Comparison of ENCODE assay signal across 28 cellular contexts in the genomic region with DNA sequence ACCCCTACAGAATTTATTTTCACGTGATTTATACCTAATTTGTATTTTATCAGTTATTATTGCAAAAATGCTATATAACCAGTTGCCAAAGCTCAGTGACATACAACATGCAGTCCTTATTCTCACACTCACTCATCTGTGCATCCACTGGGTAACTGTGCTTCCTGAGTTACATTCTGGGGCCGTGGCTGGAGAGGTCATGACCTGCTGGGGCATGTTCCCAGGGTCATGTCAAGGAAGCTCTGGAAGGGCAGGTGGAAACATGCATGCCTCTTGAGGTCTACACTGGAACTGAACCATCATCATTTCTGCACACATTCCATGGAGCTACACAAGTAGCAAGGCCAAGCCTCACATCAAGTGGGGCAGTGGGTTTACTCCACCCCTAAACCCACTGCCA.
"Had no signal": no experiment of that assay in that cellular context is flagged by ENCODE, and none has a peak within 500 bp of the region (broad histone marks: within the 10 kb centered on the region; RNA-seq: fewer than 3 reads in every experiment).

No MANE protein-coding gene starts in this region.

- H3K4me3 Mint-ChIP-seq: stimulated activated effector memory CD8-positive, alpha-beta T cell treated with anti-CD3 and anti-CD28 coated beads, Interleukin-12 subunit alpha, Interleukin-12 subunit beta, amount 100 ng/mL, for 72 hours; stimulated activated memory B cell treated with anti-CD40 and anti-IgM and Interleukin-4, amounts not matched to agents 10 μg/mL and 1 μg/mL and 100 μg/mL, for 72 hours; stimulated activated naive B cell treated with anti-CD40 and anti-IgM and Interleukin-4, amounts not matched to agents 10 μg/mL and 1 μg/mL and 100 μg/mL, for 72 hours; stimulated activated naive CD8-positive, alpha-beta T cell treated with anti-CD3 and anti-CD28 coated beads, Interleukin-15, amount 100 ng/mL, for 72 hours; stimulated activated naive CD8-positive, alpha-beta T cell treated with anti-CD3 and anti-CD28 coated beads, Interleukin-15, Interleukin-2, amounts not matched to agents 100 ng/mL and 50 ng/mL, for 24 hours; type B pancreatic cell had no signal

- H3K27me3 ChIP-seq: stomach, suprapubic skin, testis, thyroid gland, tibial artery, tibial nerve, transverse colon, upper lobe of left lung, upper lobe of right lung, uterus, vagina had no signal

- DNase-seq: stimulated activated CD4-positive, alpha-beta T cell treated with anti-CD3 and anti-CD28 coated beads, Interleukin-2, amount 100 ng/mL, for 48 hours; stimulated activated CD4-positive, alpha-beta T cell treated with anti-CD3 and anti-CD28 coated beads, Interleukin-4, amount 100 ng/mL, for 1 hour; stimulated activated CD4-positive, alpha-beta T cell treated with anti-CD3 and anti-CD28 coated beads, Interleukin-4, amount 100 ng/mL, for 24 hours; stimulated activated CD4-positive, alpha-beta T cell treated with anti-CD3 and anti-CD28 coated beads, Interleukin-4, amount 100 ng/mL, for 4 hours; stimulated activated CD8-positive, alpha-beta memory T cell treated with anti-CD3 and anti-CD28 coated beads, Interleukin-4, amount 100 ng/mL, for 48 hours; stimulated activated naive B cell treated with anti-CD40 and anti-IgM and Interleukin-4, amounts not matched to agents 10 μg/mL and 1 μg/mL and 100 μg/mL, for 72 hours; stimulated activated naive CD4-positive, alpha-beta T cell; stimulated activated naive CD4-positive, alpha-beta T cell treated with Interleukin-2 at 50 U/mL for 16 hours; stimulated activated naive CD8-positive, alpha-beta T cell treated with anti-CD3 and anti-CD28 coated beads, Interleukin-15, amount 100 ng/mL, for 72 hours; stimulated activated naive CD8-positive, alpha-beta T cell treated with anti-CD3 and anti-CD28 coated beads, Interleukin-15, Interleukin-2, amounts not matched to agents 100 U/mL and 50 U/mL, for 24 hours; stomach; substantia nigra; testis; thyroid gland; tibial artery; transverse colon; trophoblast cell; upper lobe of left lung; upper lobe of right lung; uterus had no signal

- H3K4me3 ChIP-seq: stomach, suprapubic skin, testis, thoracic aorta, thyroid gland, tibial artery, tibial nerve, transverse colon, upper lobe of left lung, upper lobe of right lung, uterus, vagina had no signal

- H3K9me3 ChIP-seq: stomach, suprapubic skin, testis, thoracic aorta, thyroid gland, tibial artery, tibial nerve, transverse colon, upper lobe of left lung, upper lobe of right lung, uterus, vagina had no signal

- H3K4me1 ChIP-seq: stomach, suprapubic skin, testis, thyroid gland, tibial artery, tibial nerve, transverse colon, upper lobe of left lung, upper lobe of right lung, uterus, vagina had no signal

- H3K27ac ChIP-seq: stomach, suprapubic skin, testis, thoracic aorta, thyroid gland, tibial artery, tibial nerve, transverse colon, upper lobe of left lung, upper lobe of right lung, uterus, vagina had no signal

- H3K4me1 Mint-ChIP-seq: stimulated activated effector memory CD8-positive, alpha-beta T cell treated with anti-CD3 and anti-CD28 coated beads, Interleukin-12 subunit alpha, Interleukin-12 subunit beta, amount 100 ng/mL, for 72 hours; stimulated activated memory B cell treated with anti-CD40 and anti-IgM and Interleukin-4, amounts not matched to agents 10 μg/mL and 1 μg/mL and 100 μg/mL, for 72 hours; stimulated activated naive B cell treated with anti-CD40 and anti-IgM and Interleukin-4, amounts not matched to agents 10 μg/mL and 1 μg/mL and 100 μg/mL, for 72 hours; stimulated activated naive CD8-positive, alpha-beta T cell treated with anti-CD3 and anti-CD28 coated beads, Interleukin-15, amount 100 ng/mL, for 72 hours had no signal

- H3K27ac Mint-ChIP-seq: stimulated activated effector memory CD8-positive, alpha-beta T cell treated with anti-CD3 and anti-CD28 coated beads, Interleukin-12 subunit alpha, Interleukin-12 subunit beta, amount 100 ng/mL, for 72 hours; stimulated activated memory B cell treated with anti-CD40 and anti-IgM and Interleukin-4, amounts not matched to agents 10 μg/mL and 1 μg/mL and 100 μg/mL, for 72 hours; stimulated activated naive B cell treated with anti-CD40 and anti-IgM and Interleukin-4, amounts not matched to agents 10 μg/mL and 1 μg/mL and 100 μg/mL, for 72 hours; stimulated activated naive CD8-positive, alpha-beta T cell treated with anti-CD3 and anti-CD28 coated beads, Interleukin-15, amount 100 ng/mL, for 72 hours; stimulated activated naive CD8-positive, alpha-beta T cell treated with anti-CD3 and anti-CD28 coated beads, Interleukin-15, Interleukin-2, amounts not matched to agents 100 ng/mL and 50 ng/mL, for 24 hours; type B pancreatic cell had no signal

- H3K36me3 Mint-ChIP-seq: stimulated activated effector memory CD8-positive, alpha-beta T cell treated with anti-CD3 and anti-CD28 coated beads, Interleukin-12 subunit alpha, Interleukin-12 subunit beta, amount 100 ng/mL, for 72 hours; stimulated activated memory B cell treated with anti-CD40 and anti-IgM and Interleukin-4, amounts not matched to agents 10 μg/mL and 1 μg/mL and 100 μg/mL, for 72 hours; stimulated activated naive B cell treated with anti-CD40 and anti-IgM and Interleukin-4, amounts not matched to agents 10 μg/mL and 1 μg/mL and 100 μg/mL, for 72 hours; type B pancreatic cell had no signal

- ATAC-seq: stimulated activated effector memory CD8-positive, alpha-beta T cell treated with anti-CD3 and anti-CD28 coated beads, Interleukin-12 subunit alpha, Interleukin-12 subunit beta, amount 100 ng/mL, for 72 hours; stimulated activated memory B cell treated with anti-CD40 and anti-IgM and Interleukin-4, amounts not matched to agents 10 μg/mL and 1 μg/mL and 100 μg/mL, for 72 hours; stimulated activated naive B cell treated with anti-CD40 and anti-IgM and Interleukin-4, amounts not matched to agents 10 μg/mL and 1 μg/mL and 100 μg/mL, for 72 hours; stimulated activated naive CD8-positive, alpha-beta T cell treated with anti-CD3 and anti-CD28 coated beads, Interleukin-15, amount 100 ng/mL, for 72 hours; stimulated activated naive CD8-positive, alpha-beta T cell treated with anti-CD3 and anti-CD28 coated beads, Interleukin-15, Interleukin-2, amounts not matched to agents 100 U/mL and 50 U/mL, for 24 hours; upper lobe of right lung had no signal

- H3K36me3 ChIP-seq: stomach, suprapubic skin, thoracic aorta, thyroid gland, tibial artery, tibial nerve, transverse colon, upper lobe of left lung, upper lobe of right lung, uterus, vagina had no signal

- H3K27me3 Mint-ChIP-seq: stimulated activated memory B cell treated with anti-CD40 and anti-IgM and Interleukin-4, amounts not matched to agents 10 μg/mL and 1 μg/mL and 100 μg/mL, for 72 hours; stimulated activated naive B cell treated with anti-CD40 and anti-IgM and Interleukin-4, amounts not matched to agents 10 μg/mL and 1 μg/mL and 100 μg/mL, for 72 hours; stimulated activated naive CD8-positive, alpha-beta T cell treated with anti-CD3 and anti-CD28 coated beads, Interleukin-15, amount 100 ng/mL, for 72 hours; stimulated activated naive CD8-positive, alpha-beta T cell treated with anti-CD3 and anti-CD28 coated beads, Interleukin-15, Interleukin-2, amounts not matched to agents 100 ng/mL and 50 ng/mL, for 24 hours; type B pancreatic cell had no signal
